Comparison of ENCODE assay signal across 8 cellular contexts in the genomic region with DNA sequence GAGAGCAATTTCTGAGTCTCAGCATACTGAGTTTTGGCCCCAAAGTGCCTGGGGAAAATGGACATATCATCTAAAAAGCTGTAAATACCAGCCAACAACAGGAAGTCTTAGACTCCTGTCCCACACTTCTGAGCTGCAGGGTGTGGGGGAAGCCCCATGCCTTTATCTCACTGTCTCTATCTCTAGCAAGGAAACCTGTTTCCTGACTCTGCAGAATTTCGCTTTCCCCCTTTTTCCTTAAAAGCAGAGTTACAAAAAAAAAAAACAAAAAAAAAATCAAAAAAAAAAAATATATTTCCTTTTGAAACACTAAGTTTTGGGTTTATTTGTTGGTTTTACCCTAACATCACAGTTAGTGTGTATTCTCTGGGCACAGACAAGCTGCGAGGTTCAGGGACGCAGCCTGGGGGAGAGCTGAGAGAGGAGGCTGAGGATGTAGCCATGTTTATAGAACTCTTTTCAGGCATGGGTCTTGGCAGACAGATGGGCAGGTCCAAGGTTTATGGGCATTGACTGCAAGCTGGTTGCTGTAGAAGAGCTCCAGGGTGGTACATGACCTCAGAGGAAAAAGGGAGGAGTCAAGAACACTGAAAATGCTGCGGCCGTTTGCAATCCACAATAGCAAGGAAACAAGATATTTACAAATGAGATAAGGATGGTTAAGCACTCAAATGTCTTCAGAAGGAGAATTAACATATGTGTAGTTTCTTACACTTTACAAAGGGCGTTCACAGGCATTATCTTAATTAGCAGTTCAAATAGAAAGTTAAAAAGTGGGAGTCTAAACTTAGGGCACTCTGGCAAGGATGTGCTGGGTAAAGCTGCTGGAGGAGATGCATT. TPM values are rescaled to one million over a fixed set of nuclear protein-coding genes. Genes with fewer than 3 reads are reported as not detected.
A peak's percentile ranks its signal among the peaks of the same experiment; 100 is the strongest.
DNase-seq lines count a peak whose midpoint lies in the region; ATAC-seq and TF ChIP-seq lines count a peak whose summit lies in the region.

No MANE protein-coding gene starts in this region.

- peaks cover 17% of the 10 kb centered on the region for H3K36me3 Mint-ChIP-seq in central memory CD8-positive, alpha-beta T cell (ENCODE audit: insufficient read depth)
- H3K36me3 Mint-ChIP-seq in naive thymus-derived CD4-positive, alpha-beta T cell: peaks cover 0 to 20% (median 6%) of the 10 kb centered on the region in 5 donors

- peak; percentile 40 for ATAC-seq in HG02884 (IDR thresholded peaks at IDR 0.05; ENCODE audit: unreplicated experiment)
- ATAC-seq in central memory CD8-positive, alpha-beta T cell (replicated peaks; ENCODE audit: extremely low read depth, poor library complexity, severe bottlenecking): peak; percentile 61
- peak; percentile 55 for ATAC-seq in naive thymus-derived CD4-positive, alpha-beta T cell

- H3K27me3 ChIP-seq in Peyer's patch: no peaks in the 10 kb centered on the region
- H3K27me3 ChIP-seq in naive thymus-derived CD4-positive, alpha-beta T cell (ENCODE audit: control insufficient read depth in 2 of 2, insufficient read depth in 2 of 2, low read length in 2 of 2): no peaks in the 10 kb centered on the region

- H3K4me3 Mint-ChIP-seq in central memory CD8-positive, alpha-beta T cell: peak overlapping the region; percentile 91
- H3K4me3 Mint-ChIP-seq in naive thymus-derived CD4-positive, alpha-beta T cell: peak overlapping the region; percentile 82 to 96 (median 88)

- peak overlapping the region; percentile 99 for H3K27ac Mint-ChIP-seq in central memory CD8-positive, alpha-beta T cell (ENCODE audit: low read depth)
- peak overlapping the region; percentile 58 to 98 (median 94) for H3K27ac Mint-ChIP-seq in naive thymus-derived CD4-positive, alpha-beta T cell

- no peaks in the 10 kb centered on the region for H3K36me3 ChIP-seq in Peyer's patch
- H3K36me3 ChIP-seq in naive thymus-derived CD4-positive, alpha-beta T cell (ENCODE audit: control insufficient read depth in 2 of 3, insufficient read depth in 3 of 3, low read length in 3 of 3): peaks cover 0 to 7% (median 0%) of the 10 kb centered on the region in 3 experiments

- H3K4me1 Mint-ChIP-seq in central memory CD8-positive, alpha-beta T cell: peaks cover 68% of the 10 kb centered on the region
- peaks cover 49 to 78% (median 70%) of the 10 kb centered on the region in 7 donors for H3K4me1 Mint-ChIP-seq in naive thymus-derived CD4-positive, alpha-beta T cell

- CTCF ChIA-PET in naive thymus-derived CD4-positive, alpha-beta T cell (lab: Charles Lee): interaction anchor here (1.2 to 1.5 kb wide), 2 partner anchors 42 to 117 kb away, joined by 3 to 5 read pairs; no protein-coding TSS in a partner anchor

- POLR2A ChIA-PET in naive thymus-derived CD4-positive, alpha-beta T cell (lab: Charles Lee): interaction anchor here (0.6 to 3.4 kb wide), 6 partner anchors 12 to 774 kb away, joined by 3 to 16 read pairs (median 4); a partner anchor contains a TSS

- DNase-seq in activated T-cell treated with anti-CD3 and anti-CD28 coated beads for 24 hours (ENCODE audit: low read depth): peak; percentile 33
- no peak for DNase-seq in activated T-cell treated with anti-CD3 and anti-CD28 coated beads for 4 hours
- peak in 2 of 3 donors; percentile 49 to 59 for DNase-seq in Peyer's patch
- peak in 1 of 2 donors; percentile 45 for DNase-seq in central memory CD8-positive, alpha-beta T cell (ENCODE audit: low spot score in 2 of 2)
- peak in 6 of 9 donors; percentile 29 to 63 (median 38) for DNase-seq in naive thymus-derived CD4-positive, alpha-beta T cell
- DNase-seq in NCI-H2196 (lab: John Stamatoyannopoulos, UW; ENCODE audit: unreplicated experiment): no peak
- no peak for DNase-seq in NCI-H146 (lab: John Stamatoyannopoulos, UW)

- no peaks in the 10 kb centered on the region for H3K9me3 Mint-ChIP-seq in central memory CD8-positive, alpha-beta T cell
- H3K9me3 Mint-ChIP-seq in naive thymus-derived CD4-positive, alpha-beta T cell: no peaks in the 10 kb centered on the region

- H3K4me3 ChIP-seq in Peyer's patch: peak overlapping the region in 1 of 4 donors; percentile 10
- H3K4me3 ChIP-seq in naive thymus-derived CD4-positive, alpha-beta T cell (ENCODE audit: low read length): peak overlapping the region; percentile 80

- H3K9me3 ChIP-seq in Peyer's patch: no peaks in the 10 kb centered on the region
- H3K9me3 ChIP-seq in naive thymus-derived CD4-positive, alpha-beta T cell (ENCODE audit: control insufficient read depth in 2 of 3, low read length in 3 of 3): no peaks in the 10 kb centered on the region

- intact Hi-C loops in naive thymus-derived CD4-positive, alpha-beta T cell (cut with micrococcal nuclease): loop anchor here (1.0 to 10.0 kb wide), 6 partner anchors 16 to 1348 kb away; a partner anchor contains a TSS

- peaks cover 0 to 35% (median 5%) of the 10 kb centered on the region in 4 donors for H3K4me1 ChIP-seq in Peyer's patch
- H3K4me1 ChIP-seq in naive thymus-derived CD4-positive, alpha-beta T cell (ENCODE audit: control insufficient read depth in 2 of 2, insufficient read depth in 2 of 2, low read length in 2 of 2): peaks cover 38 to 39% of the 10 kb centered on the region in 2 donors

- H3K27ac ChIP-seq in Peyer's patch: peak overlapping the region in 2 of 4 donors; percentile 4 to 8
- H3K27ac ChIP-seq in naive thymus-derived CD4-positive, alpha-beta T cell (ENCODE audit: low read depth, low read length): peak overlapping the region; percentile 81

- TF ChIP-seq POLR2A in Peyer's patch (IDR thresholded peaks at IDR 0.05): no peak

- TF ChIP-seq CTCF in Peyer's patch (IDR thresholded peaks at IDR 0.05): no peak

- H3K27me3 Mint-ChIP-seq in central memory CD8-positive, alpha-beta T cell: no peaks in the 10 kb centered on the region
- H3K27me3 Mint-ChIP-seq in naive thymus-derived CD4-positive, alpha-beta T cell: no peaks in the 10 kb centered on the region

RNA-seq across cellular contexts. Expression of a gene that starts 4.9 kb away (rescaled TPM):
- 10 to 100 TPM; 27.0 to 44.6 (median 36.3) TPM for total RNA-seq in Peyer's patch
- 10 to 100 TPM; 13.4 to 28.6 (median 24.6) TPM for total RNA-seq in naive thymus-derived CD4-positive, alpha-beta T cell
- 10 to 100 TPM; 15.1 to 15.4 TPM for polyA plus RNA-seq in naive thymus-derived CD4-positive, alpha-beta T cell

Comparison
In these comparisons a context has a peak if more than half of its experiments do, and no peak if none do; other contexts are left out.
1. DNase-seq: peak in activated T-cell treated with anti-CD3 and anti-CD28 coated beads for 24 hours (single experiment), Peyer's patch (2 of 3) and naive thymus-derived CD4-positive, alpha-beta T cell (6 of 9); none in activated T-cell treated with anti-CD3 and anti-CD28 coated beads for 4 hours (single experiment), NCI-H2196 (single experiment) and NCI-H146 (single experiment).
2. Peak in every context shown above with its lines, with median percentiles within 50 percentile points of each other: ATAC-seq.